22 cellular contexts compared by ENCODE assay signal in genomic region chr14:101002738-101003137, GRCh38.
DNase-seq lines count a peak whose midpoint lies in the region; TF ChIP-seq lines count a peak whose summit lies in the region.
"Had no signal": no experiment of that assay in that cellular context is flagged by ENCODE, and none has a peak within 500 bp of the region (broad histone marks: within the 10 kb centered on the region; RNA-seq: fewer than 3 reads in every experiment).

No MANE protein-coding gene starts in this region.

- WGBS in spleen, 5 donors = 73 to 78% (median 75%) methylated on average over 7 of the region's 7 CpGs

- H3K27me3 ChIP-seq in Karpas-422 (ENCODE audit: low read length) (no peaks in the 10 kb centered on the region), spleen (replicated peaks in 1 of 7) (peaks cover 0 to 22% (median 0%) of the 10 kb centered on the region in 7 donors)
- H3K27me3 ChIP-seq: BLaER1 treated with 17β-estradiol and CSF1 and Interleukin-3, amounts not matched to agents 10 nM and 100 nM had no signal

- TF ChIP-seq POLR2A in spleen (IDR thresholded peaks at IDR 0.05) = no peak

- CTCF ChIA-PET in RWPE1 (lab: Yijun Ruan, JAX) = no interaction called here

- no peak overlapping the region for H3K4me3 Mint-ChIP-seq in HFFc6
- no peak overlapping the region for H3K4me3 Mint-ChIP-seq in nephron
- H3K4me3 Mint-ChIP-seq: B cell; CD4-positive, alpha-beta T cell; CD8-positive, alpha-beta T cell had no signal

- no peak overlapping the region for H3K4me2 ChIP-seq in Karpas-422 (ENCODE audit: low read depth, low read length, poor library complexity, severe bottlenecking)
- H3K4me2 ChIP-seq: BLaER1 treated with 17β-estradiol and CSF1 and Interleukin-3, amounts not matched to agents 10 nM and 100 nM had no signal

- peaks cover 38% of the 10 kb centered on the region for H3K27me3 Mint-ChIP-seq in HFFc6 (ENCODE audit: insufficient read depth)
- H3K27me3 Mint-ChIP-seq in nephron (ENCODE audit: low read depth) = peaks cover 4% of the 10 kb centered on the region

- H3K27ac ChIP-seq in Karpas-422 (ENCODE audit: low read length) (no peak overlapping the region), spleen (no peak overlapping the region), RWPE1 (no peak overlapping the region)
- H3K27ac ChIP-seq: BLaER1 treated with 17β-estradiol and CSF1 and Interleukin-3, amounts not matched to agents 10 nM and 100 nM; C4-2B had no signal

- H4K20me1 ChIP-seq in Karpas-422 (ENCODE audit: insufficient read depth, low read depth, low read length) = no peaks in the 10 kb centered on the region
- H4K20me1 ChIP-seq: BLaER1 treated with 17β-estradiol and CSF1 and Interleukin-3, amounts not matched to agents 10 nM and 100 nM had no signal

- H3K36me3 Mint-ChIP-seq in HFFc6 (ENCODE audit: low read depth) (peaks cover 50% of the 10 kb centered on the region), nephron (ENCODE audit: low read depth) (no peaks in the 10 kb centered on the region)
- H3K36me3 Mint-ChIP-seq: CD8-positive, alpha-beta T cell had no signal

- no peak overlapping the region for H2AFZ ChIP-seq in Karpas-422 (ENCODE audit: low read length)

- H3K4me1 ChIP-seq in Karpas-422 (ENCODE audit: low read length) (no peaks in the 10 kb centered on the region), spleen (peaks cover 7 to 28% (median 18%) of the 10 kb centered on the region in 6 donors)
- H3K4me1 ChIP-seq: Caco-2 had no signal

- no peaks in the 10 kb centered on the region for H3K9me3 ChIP-seq in Karpas-422 (ENCODE audit: low read length)
- H3K9me3 ChIP-seq in spleen = no peaks in the 10 kb centered on the region
- H3K9me3 ChIP-seq: Caco-2 had no signal

- no peak overlapping the region for H3K9ac ChIP-seq in Karpas-422 (ENCODE audit: low read length)
- H3K9ac ChIP-seq: BLaER1 treated with 17β-estradiol and CSF1 and Interleukin-3, amounts not matched to agents 10 nM and 100 nM had no signal

- H3K9me2 ChIP-seq in Karpas-422 (replicated peaks; ENCODE audit: insufficient read depth, low read length) = 0 out of 2 replicates have a peak, but pooled peaks cover 8% of the 10 kb centered on the region

- peaks cover 10% of the 10 kb centered on the region for H3K9me3 Mint-ChIP-seq in HFFc6
- peaks cover 4% of the 10 kb centered on the region for H3K9me3 Mint-ChIP-seq in nephron
- H3K9me3 Mint-ChIP-seq: CD4-positive, alpha-beta T cell; CD8-positive, alpha-beta T cell had no signal

- H3K27ac Mint-ChIP-seq in HFFc6 (peak overlapping the region; percentile 79; the same call in 1 of the 2 replicates), nephron (peak overlapping the region in 2 of 3 experiments; percentile 96 to 100)
- H3K27ac Mint-ChIP-seq: B cell; CD4-positive, alpha-beta T cell; CD8-positive, alpha-beta T cell had no signal

- no peak for TF ChIP-seq CTCF in HFFc6 (IDR thresholded peaks at IDR 0.05)
- TF ChIP-seq CTCF in nephron (IDR thresholded peaks at IDR 0.05; ENCODE audit: unreplicated experiment in 3 of 3) = no peak
- TF ChIP-seq CTCF in spleen (IDR thresholded peaks at IDR 0.05 in 8 of 11, conservative IDR thresholded peaks at IDR 0.05 in 3 of 11) = no peak
- no peak for TF ChIP-seq CTCF in RWPE1 (conservative IDR thresholded peaks at IDR 0.05; ENCODE audit: low read depth)

- H3K4me3 ChIP-seq in Karpas-422 (ENCODE audit: low read length) (no peak overlapping the region), spleen (no peak overlapping the region)
- H3K4me3 ChIP-seq: BLaER1 treated with 17β-estradiol and CSF1 and Interleukin-3, amounts not matched to agents 10 nM and 100 nM; GM12878 had no signal

- intact Hi-C loops in spleen (cut with DNase I; ENCODE audit: low total_unique reads) = no loop called here

- DNase-seq in HFFc6 = no peak
- peak; percentile 35 for DNase-seq in Karpas-422
- peak; percentile 17 for DNase-seq in spleen
- no peak for DNase-seq in AG08395 (ENCODE audit: low spot score)
- no peak for DNase-seq in NK-92 treated with Interleukin-12 subunit alpha and Interleukin-12 subunit beta, amount 100 ng/mL, for 24 hours (lab: John Stamatoyannopoulos, UW)
- no peak for DNase-seq in RWPE1 (ENCODE audit: low spot score)
- DNase-seq in ureter (ENCODE audit: low spot score) = no peak
- DNase-seq: 8988T; ACHN; AML-193; Caco-2; Calu3; CD4-positive, alpha-beta T cell; CD8-positive, alpha-beta T cell; DND-41; EL; GDM1 had no signal

- no peaks in the 10 kb centered on the region for H3K79me2 ChIP-seq in Karpas-422 (ENCODE audit: low read length)

- peaks cover 56% of the 10 kb centered on the region for H3K4me1 Mint-ChIP-seq in HFFc6 (ENCODE audit: low read depth)
- peaks cover 33% of the 10 kb centered on the region for H3K4me1 Mint-ChIP-seq in nephron

- POLR2A ChIA-PET in RWPE1 (lab: Yijun Ruan, JAX; ENCODE audit: low non-redundant PET) = no interaction called here

- H3K36me3 ChIP-seq in Karpas-422 (ENCODE audit: insufficient read depth, low read length) (no peaks in the 10 kb centered on the region), spleen (no peaks in the 10 kb centered on the region)
- H3K36me3 ChIP-seq: BLaER1 treated with 17β-estradiol and CSF1 and Interleukin-3, amounts not matched to agents 10 nM and 100 nM had no signal

Comparison
In these comparisons a context has a peak if more than half of its experiments do, and no peak if none do; other contexts are left out.
1. DNase-seq: peak in Karpas-422 (single experiment) and spleen (single experiment); none in HFFc6 (single experiment), AG08395 (single experiment), NK-92 treated with Interleukin-12 subunit alpha and Interleukin-12 subunit beta, amount 100 ng/mL, for 24 hours (single experiment), RWPE1 (single experiment) and ureter (single experiment).